Comparison of ENCODE assay signal across 9 cellular contexts in genomic region chr19:48868196-48868886, GRCh38. TPM values are rescaled to one million over a fixed set of nuclear protein-coding genes. Genes with fewer than 3 reads are reported as not detected.
DNase-seq lines count a peak whose midpoint lies in the region; ATAC-seq and TF ChIP-seq lines count a peak whose summit lies in the region.
"Had no signal": no experiment of that assay in that cellular context is flagged by ENCODE, and none has a peak within 500 bp of the region (broad histone marks: within the 10 kb centered on the region; RNA-seq: fewer than 3 reads in every experiment).

Gene PLEKHA4 (minus strand): TSS chr19:48868617. CDS start chr19:48867620, 997 bp downstream.

- H3K4me1 Mint-ChIP-seq in CD8-positive, alpha-beta memory T cell = peaks cover 7 to 13% (median 13%) of the 10 kb centered on the region in 3 donors
- peaks cover 42% of the 10 kb centered on the region for H3K4me1 Mint-ChIP-seq in neural progenitor cell
- H3K4me1 Mint-ChIP-seq in effector memory CD8-positive, alpha-beta T cell (ENCODE audit: low read depth in 2 of 2) = peaks cover 13 to 15% of the 10 kb centered on the region in 2 donors
- H3K4me1 Mint-ChIP-seq in activated T-helper 1 cell treated with anti-CD3 and anti-CD28 coated beads, Interleukin-12 subunit alpha, Interleukin-12 subunit beta, Interleukin-2, Interleukin-4 antibody, amounts not matched to agents 30 ng/mL and 10 ng/mL and 1 ng/mL, durations not matched to agents 14 hours and 24 hours and 36 hours (ENCODE audit: low read depth) = peaks cover 12% of the 10 kb centered on the region

- intact Hi-C loops in activated T-helper 1 cell treated with anti-CD3 and anti-CD28 coated beads, Interleukin-12 subunit alpha, Interleukin-12 subunit beta, Interleukin-2, Interleukin-4 antibody, amounts not matched to agents 30 ng/mL and 10 ng/mL and 1 ng/mL, durations not matched to agents 14 hours and 24 hours and 36 hours (cut with micrococcal nuclease) = no loop called here

- peak within 1 kb of the TSS; percentile 99 for H2AFZ ChIP-seq in neural progenitor cell (replicated peaks)

- peak within 1 kb of the TSS in 2 of 7 donors; percentile 32 to 41 for H3K4me3 Mint-ChIP-seq in CD8-positive, alpha-beta memory T cell
- H3K4me3 Mint-ChIP-seq in neural progenitor cell = peak within 1 kb of the TSS; percentile 73
- H3K4me3 Mint-ChIP-seq in effector memory CD8-positive, alpha-beta T cell = no peak within 1 kb of the TSS
- no peak within 1 kb of the TSS for H3K4me3 Mint-ChIP-seq in activated T-helper 1 cell treated with anti-CD3 and anti-CD28 coated beads, Interleukin-12 subunit alpha, Interleukin-12 subunit beta, Interleukin-2, Interleukin-4 antibody, amounts not matched to agents 30 ng/mL and 10 ng/mL and 1 ng/mL, durations not matched to agents 14 hours and 24 hours and 36 hours
- H3K4me3 Mint-ChIP-seq: central memory CD8-positive, alpha-beta T cell had no signal

- POLR2A ChIA-PET in CD8-positive, alpha-beta memory T cell (lab: Charles Lee) = interaction anchor here (0.6 to 1.1 kb wide), 2 partner anchors 13 to 581 kb away, joined by 3 to 9 read pairs; no protein-coding TSS in a partner anchor

- no peaks in the 10 kb centered on the region for H3K36me3 ChIP-seq in CD8-positive, alpha-beta memory T cell (ENCODE audit: insufficient read depth, low read length)
- H3K36me3 ChIP-seq in neural progenitor cell = no peaks in the 10 kb centered on the region

- H3K36me3 Mint-ChIP-seq in CD8-positive, alpha-beta memory T cell = peaks cover 2 to 12% (median 4%) of the 10 kb centered on the region in 3 donors
- H3K36me3 Mint-ChIP-seq in neural progenitor cell = peaks cover 13% of the 10 kb centered on the region
- peaks cover 24% of the 10 kb centered on the region for H3K36me3 Mint-ChIP-seq in effector memory CD8-positive, alpha-beta T cell (ENCODE audit: insufficient read depth)
- peaks cover 4% of the 10 kb centered on the region for H3K36me3 Mint-ChIP-seq in activated T-helper 1 cell treated with anti-CD3 and anti-CD28 coated beads, Interleukin-12 subunit alpha, Interleukin-12 subunit beta, Interleukin-2, Interleukin-4 antibody, amounts not matched to agents 30 ng/mL and 10 ng/mL and 1 ng/mL, durations not matched to agents 14 hours and 24 hours and 36 hours (ENCODE audit: low read depth)

- no peak for DNase-seq in CD8-positive, alpha-beta memory T cell
- DNase-seq in fibroblast of peridontal ligament (ENCODE audit: extremely low read depth) (peak; percentile 51), neural progenitor cell (ENCODE audit: low spot score) (peak; percentile 33), DMS79 treated with DMSO at 0.1 percent for 48 hours (lab: John Stamatoyannopoulos, UW) (no peak)
- DNase-seq in effector memory CD8-positive, alpha-beta T cell = no peak
- no peak for DNase-seq in activated T-helper 1 cell treated with anti-CD3 and anti-CD28 coated beads, Interleukin-12 subunit alpha, Interleukin-12 subunit beta, Interleukin-2, Interleukin-4 antibody, amounts not matched to agents 30 ng/mL and 10 ng/mL and 1 ng/mL, durations not matched to agents 14 hours and 24 hours and 36 hours (ENCODE audit: low spot score)

- peaks cover 10% of the 10 kb centered on the region for H3K79me2 ChIP-seq in neural progenitor cell (ENCODE audit: low read depth)

- peak within 1 kb of the TSS; percentile 35 for H3K9ac ChIP-seq in neural progenitor cell

- H3K9me3 Mint-ChIP-seq in CD8-positive, alpha-beta memory T cell = peaks cover 0 to 5% (median 0%) of the 10 kb centered on the region in 5 donors
- no peaks in the 10 kb centered on the region for H3K9me3 Mint-ChIP-seq in neural progenitor cell
- H3K9me3 Mint-ChIP-seq in effector memory CD8-positive, alpha-beta T cell = no peaks in the 10 kb centered on the region
- no peaks in the 10 kb centered on the region for H3K9me3 Mint-ChIP-seq in activated T-helper 1 cell treated with anti-CD3 and anti-CD28 coated beads, Interleukin-12 subunit alpha, Interleukin-12 subunit beta, Interleukin-2, Interleukin-4 antibody, amounts not matched to agents 30 ng/mL and 10 ng/mL and 1 ng/mL, durations not matched to agents 14 hours and 24 hours and 36 hours
- H3K9me3 Mint-ChIP-seq: central memory CD8-positive, alpha-beta T cell had no signal

- peak within 1 kb of the TSS in 4 of 8 donors; percentile 11 to 76 (median 60) for H3K27ac Mint-ChIP-seq in CD8-positive, alpha-beta memory T cell
- H3K27ac Mint-ChIP-seq in neural progenitor cell = peak within 1 kb of the TSS; percentile 89
- no peak within 1 kb of the TSS for H3K27ac Mint-ChIP-seq in effector memory CD8-positive, alpha-beta T cell
- no peak within 1 kb of the TSS for H3K27ac Mint-ChIP-seq in activated T-helper 1 cell treated with anti-CD3 and anti-CD28 coated beads, Interleukin-12 subunit alpha, Interleukin-12 subunit beta, Interleukin-2, Interleukin-4 antibody, amounts not matched to agents 30 ng/mL and 10 ng/mL and 1 ng/mL, durations not matched to agents 14 hours and 24 hours and 36 hours

- ATAC-seq in effector memory CD8-positive, alpha-beta T cell (replicated peaks) = no peak
- ATAC-seq in GM21619 (IDR thresholded peaks at IDR 0.05; ENCODE audit: unreplicated experiment) = no peak

- CTCF ChIA-PET in CD8-positive, alpha-beta memory T cell (lab: Charles Lee) = no interaction called here

- H3F3A ChIP-seq in neural progenitor cell (ENCODE audit: low read depth) = peaks cover 17% of the 10 kb centered on the region

- no peaks in the 10 kb centered on the region for H3K27me3 ChIP-seq in CD8-positive, alpha-beta memory T cell (ENCODE audit: insufficient read depth, low read length, poor library complexity, severe bottlenecking)
- H3K27me3 ChIP-seq in neural progenitor cell = no peaks in the 10 kb centered on the region

- peak within 1 kb of the TSS; percentile 61 for H3K27ac ChIP-seq in CD8-positive, alpha-beta memory T cell (ENCODE audit: low read depth, low read length)
- H3K27ac ChIP-seq in neural progenitor cell = peak within 1 kb of the TSS; percentile 8

- H3K4me1 ChIP-seq in CD8-positive, alpha-beta memory T cell (ENCODE audit: insufficient read depth, low read length) = peaks cover 5% of the 10 kb centered on the region
- H3K4me1 ChIP-seq in neural progenitor cell = peaks cover 23% of the 10 kb centered on the region

- peaks cover 3% of the 10 kb centered on the region for H4K20me1 ChIP-seq in neural progenitor cell (ENCODE audit: low read depth)

- H3K9me3 ChIP-seq in CD8-positive, alpha-beta memory T cell (ENCODE audit: low read length) = no peaks in the 10 kb centered on the region
- no peaks in the 10 kb centered on the region for H3K9me3 ChIP-seq in neural progenitor cell (ENCODE audit: low read depth)

- H3K4me2 ChIP-seq in neural progenitor cell = peak within 1 kb of the TSS; percentile 72

- TF ChIP-seq CTCF in neural progenitor cell (IDR thresholded peaks at IDR 0.05) = no peak

- no peak within 1 kb of the TSS for H3K4me3 ChIP-seq in CD8-positive, alpha-beta memory T cell (ENCODE audit: low read length)
- H3K4me3 ChIP-seq in neural progenitor cell = peak within 1 kb of the TSS; percentile 28

- peaks cover 7 to 15% of the 10 kb centered on the region in 2 donors for H3K27me3 Mint-ChIP-seq in CD8-positive, alpha-beta memory T cell
- peaks cover 9% of the 10 kb centered on the region for H3K27me3 Mint-ChIP-seq in neural progenitor cell (ENCODE audit: insufficient read depth, low read depth)
- H3K27me3 Mint-ChIP-seq in effector memory CD8-positive, alpha-beta T cell = peaks cover 10 to 15% of the 10 kb centered on the region in 2 donors
- peaks cover 11% of the 10 kb centered on the region for H3K27me3 Mint-ChIP-seq in activated T-helper 1 cell treated with anti-CD3 and anti-CD28 coated beads, Interleukin-12 subunit alpha, Interleukin-12 subunit beta, Interleukin-2, Interleukin-4 antibody, amounts not matched to agents 30 ng/mL and 10 ng/mL and 1 ng/mL, durations not matched to agents 14 hours and 24 hours and 36 hours (ENCODE audit: insufficient read depth)

TF ChIP-seq in PFSK-1, 5 proteins besides CTCF, POLR2A, EP300 and RAD21:
- TF ChIP-seq FOXP2 (optimal IDR thresholded peaks at IDR 0.05; ENCODE audit: borderline replicate concordance, extremely low read depth, extremely low read length, insufficient read depth) (no peak), POLR2AphosphoS5 (IDR thresholded peaks at IDR 0.05; ENCODE audit: low read depth, low read length) (peak; percentile 60; the same call in 1 of the 2 replicates), TAF1 (IDR thresholded peaks at IDR 0.05; ENCODE audit: borderline replicate concordance, insufficient read depth, low read length) (0 out of 2 replicates have a peak, but pooled peaks have one; percentile 55)

RNA-seq across cellular contexts. Expression of gene PLEKHA4, which starts in this region (rescaled TPM):
- total RNA-seq in CD8-positive, alpha-beta memory T cell = 1 to 10 TPM; 2.5 to 4.1 TPM
- polyA plus RNA-seq in CD8-positive, alpha-beta memory T cell = 2.7 TPM
- 22.7 TPM for polyA plus RNA-seq in PFSK-1 (2012; ENCODE audit: insufficient read length, low read depth)
- 6.2 and 6.3 TPM in 2 replicates for total RNA-seq in neural progenitor cell (ENCODE audit: low replicate concordance)
- total RNA-seq in activated T-helper 1 cell treated with anti-CD3 and anti-CD28 coated beads, Interleukin-12 subunit alpha, Interleukin-12 subunit beta, Interleukin-2, Interleukin-4 antibody, amounts not matched to agents 30 ng/mL and 10 ng/mL and 1 ng/mL, durations not matched to agents 14 hours and 24 hours and 36 hours = 1.4 and 1.9 TPM in 2 replicates

Comparison
In these comparisons a context has a peak if more than half of its experiments do, and no peak if none do; other contexts are left out.
1. DNase-seq: peak in fibroblast of peridontal ligament (single experiment) and neural progenitor cell (single experiment); none in CD8-positive, alpha-beta memory T cell (0 of 5), effector memory CD8-positive, alpha-beta T cell (0 of 3), activated T-helper 1 cell treated with anti-CD3 and anti-CD28 coated beads, Interleukin-12 subunit alpha, Interleukin-12 subunit beta, Interleukin-2, Interleukin-4 antibody, amounts not matched to agents 30 ng/mL and 10 ng/mL and 1 ng/mL, durations not matched to agents 14 hours and 24 hours and 36 hours (single experiment) and DMS79 treated with DMSO at 0.1 percent for 48 hours (single experiment).